In the genomic region with DNA sequence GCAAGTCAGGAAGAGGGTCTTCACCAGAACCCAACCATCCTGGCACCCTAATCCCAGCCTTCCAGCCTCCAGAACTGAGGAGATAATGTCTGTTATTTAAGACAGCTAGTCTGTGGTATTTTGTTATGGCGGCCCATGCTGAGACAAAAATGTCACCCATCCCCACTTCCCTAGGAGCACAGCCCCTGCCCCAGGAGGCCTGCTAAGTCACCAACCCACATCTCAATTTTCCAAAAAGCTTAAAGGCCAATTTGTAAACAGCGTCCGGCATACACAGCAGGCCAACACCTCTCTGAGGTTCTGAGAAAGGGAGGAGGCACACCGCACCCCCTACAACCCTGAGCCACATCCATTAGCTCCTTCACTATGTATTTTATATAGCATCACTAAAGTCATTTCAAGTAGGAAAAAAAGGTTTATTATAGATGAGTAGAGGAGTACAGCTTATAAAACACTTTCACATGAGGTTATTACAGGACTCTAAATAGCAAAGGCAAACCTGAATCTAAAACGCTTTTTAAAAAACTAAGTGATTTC, we compare ENCODE assay signal across 22 cellular contexts. TPM values are rescaled to one million over a fixed set of nuclear protein-coding genes. Genes with fewer than 3 reads are reported as not detected.
"Had no signal": no experiment of that assay in that cellular context is flagged by ENCODE, and none has a peak within 500 bp of the region (broad histone marks: within the 10 kb centered on the region; RNA-seq: fewer than 3 reads in every experiment).

No MANE protein-coding gene starts in this region.

- H3K36me3 ChIP-seq: esophagus muscularis mucosa, gastroesophageal sphincter, heart left ventricle, prostate gland, right atrium auricular region, tibial nerve had no signal

- H3K27ac ChIP-seq: esophagus muscularis mucosa, gastroesophageal sphincter, prostate gland, right atrium auricular region, tibial nerve had no signal

- H3K4me1 ChIP-seq: prostate gland had no signal

- H3K27me3 Mint-ChIP-seq: activated naive CD8-positive, alpha-beta T cell; memory B cell; stimulated activated naive CD8-positive, alpha-beta T cell treated with anti-CD3 and anti-CD28 coated beads, Interleukin-15, Interleukin-2, amounts not matched to agents 100 ng/mL and 50 ng/mL, for 24 hours; T-cell had no signal

- ATAC-seq: gastroesophageal sphincter, SK-N-SH treated with all-trans-retinoic acid at 6 μM for 48 hours, T-cell had no signal

- FAIRE-seq: colon, endothelial cell of umbilical vein had no signal

- H3K27ac Mint-ChIP-seq: activated naive CD8-positive, alpha-beta T cell; activated T-helper 1 cell treated with anti-CD3 and anti-CD28 coated beads, Interleukin-12 subunit alpha, Interleukin-12 subunit beta, Interleukin-2, Interleukin-4 antibody, amounts not matched to agents 30 ng/mL and 10 ng/mL and 1 ng/mL, durations not matched to agents 14 hours and 24 hours and 36 hours; memory B cell; stimulated activated naive CD8-positive, alpha-beta T cell treated with anti-CD3 and anti-CD28 coated beads, Interleukin-15, Interleukin-2, amounts not matched to agents 100 ng/mL and 50 ng/mL, for 24 hours had no signal

- H3K27me3 ChIP-seq: gastroesophageal sphincter, heart left ventricle, right atrium auricular region, tibial nerve had no signal

- H3K9me3 Mint-ChIP-seq: activated T-helper 1 cell treated with anti-CD3 and anti-CD28 coated beads, Interleukin-12 subunit alpha, Interleukin-12 subunit beta, Interleukin-2, Interleukin-4 antibody, amounts not matched to agents 30 ng/mL and 10 ng/mL and 1 ng/mL, durations not matched to agents 14 hours and 24 hours and 36 hours; immature natural killer cell; memory B cell; stimulated activated naive CD8-positive, alpha-beta T cell treated with anti-CD3 and anti-CD28 coated beads, Interleukin-15, Interleukin-2, amounts not matched to agents 100 ng/mL and 50 ng/mL, for 24 hours; T-cell had no signal

- DNase-seq: activated CD4-positive, CD25-positive, alpha-beta regulatory T cell treated with anti-CD3 and anti-CD28 coated beads, Interleukin-2, amount 50 U/mL, for 72 hours; amniotic stem cell; effector CD4-positive, alpha-beta T cell; heart left ventricle; immature natural killer cell; kidney glomerular epithelial cell; stimulated activated CD4-positive, alpha-beta T cell treated with anti-CD3 and anti-CD28 coated beads, Interleukin-2, amount 100 ng/mL, for 24 hours; T-cell; T-helper 9 cell had no signal

- H3K4me3 ChIP-seq: esophagus muscularis mucosa, gastroesophageal sphincter, heart left ventricle, prostate gland, right atrium auricular region, tibial nerve had no signal

- H3K36me3 Mint-ChIP-seq: immature natural killer cell had no signal

- H3K9me3 ChIP-seq: esophagus muscularis mucosa, gastroesophageal sphincter, heart left ventricle, prostate gland, right atrium auricular region, tibial nerve had no signal

- H3K4me3 Mint-ChIP-seq: activated naive CD8-positive, alpha-beta T cell; activated T-helper 1 cell treated with anti-CD3 and anti-CD28 coated beads, Interleukin-12 subunit alpha, Interleukin-12 subunit beta, Interleukin-2, Interleukin-4 antibody, amounts not matched to agents 30 ng/mL and 10 ng/mL and 1 ng/mL, durations not matched to agents 14 hours and 24 hours and 36 hours; immature natural killer cell; memory B cell; stimulated activated naive CD8-positive, alpha-beta T cell treated with anti-CD3 and anti-CD28 coated beads, Interleukin-15, Interleukin-2, amounts not matched to agents 100 ng/mL and 50 ng/mL, for 24 hours; T-cell had no signal

RNA-seq across cellular contexts. Expression of a gene that starts 37.7 kb away (rescaled TPM):
- total RNA-seq: activated T-helper 1 cell treated with anti-CD3 and anti-CD28 coated beads, Interleukin-12 subunit alpha, Interleukin-12 subunit beta, Interleukin-2, Interleukin-4 antibody, amounts not matched to agents 30 ng/mL and 10 ng/mL and 1 ng/mL, durations not matched to agents 14 hours and 24 hours and 36 hours had no signal
- polyA plus RNA-seq: immature natural killer cell, liver had no signal
